Comparison of ENCODE assay signal across 8 cellular contexts in the genomic region with DNA sequence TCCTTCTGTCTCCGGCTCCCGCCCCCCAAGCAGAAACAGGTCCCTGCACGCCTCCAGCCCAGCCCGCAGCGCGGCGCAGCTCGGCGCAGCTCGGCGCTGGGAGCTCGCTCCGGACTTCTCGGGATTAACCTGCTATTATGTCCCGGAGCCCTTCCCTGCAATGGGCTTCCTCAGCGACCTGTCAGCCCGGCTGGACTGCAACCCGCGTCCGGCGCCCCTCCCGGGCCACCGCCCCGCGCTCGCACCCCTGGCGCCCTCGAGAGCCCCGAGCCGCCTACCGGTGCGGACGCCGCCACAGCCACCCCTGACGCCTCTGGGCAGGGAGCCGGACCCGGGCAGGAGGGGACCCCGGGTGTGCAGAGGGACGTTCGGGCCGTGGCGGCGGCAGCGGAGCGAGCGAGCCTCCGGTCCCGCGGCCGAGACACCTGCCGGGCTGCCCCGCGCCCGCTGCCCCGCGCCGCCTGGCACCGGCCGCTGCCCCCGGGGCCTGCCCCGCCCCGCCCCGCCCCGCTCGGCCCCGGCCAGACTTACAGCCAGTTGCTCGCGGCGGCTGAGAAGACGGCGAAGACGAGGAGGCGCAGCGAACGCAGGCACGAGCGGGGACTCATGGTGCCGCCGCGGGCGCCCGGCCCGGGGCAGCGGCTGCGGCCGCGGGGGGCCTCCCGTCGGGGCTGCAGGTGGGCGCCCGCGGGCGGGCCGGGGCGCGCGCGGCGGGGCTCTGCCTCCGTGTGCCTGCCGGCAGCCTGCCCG. TPM values are rescaled to one million over a fixed set of nuclear protein-coding genes. Genes with fewer than 3 reads are reported as not detected.
DNase-seq lines count a peak whose midpoint lies in the region; ATAC-seq and TF ChIP-seq lines count a peak whose summit lies in the region.

No MANE protein-coding gene starts in this region.

- TF ChIP-seq CTCF in left ventricle myocardium inferior (IDR thresholded peaks at IDR 0.05; ENCODE audit: borderline replicate concordance): no peak
- TF ChIP-seq CTCF in retinal pigment epithelial cell (conservative IDR thresholded peaks at IDR 0.05; ENCODE audit: low read depth, low read length): peak; percentile 1

- peaks cover 6% of the 10 kb centered on the region for H3K4me1 Mint-ChIP-seq in activated CD4-positive, alpha-beta memory T cell treated with anti-CD3 and anti-CD28 coated beads, Interleukin-2, amount 10 ng/mL, durations not matched to agents 7 days and 5 days

- intact Hi-C loops in left ventricle myocardium inferior (cut with micrococcal nuclease): no loop called here

- in situ Hi-C loops in GM23248 (cut with MboI): no loop called here

- H3K36me3 ChIP-seq in GM23248 (ENCODE audit: low read depth) (no peaks in the 10 kb centered on the region), left ventricle myocardium inferior (no peaks in the 10 kb centered on the region)

- no peaks in the 10 kb centered on the region for H3F3A ChIP-seq in GM23248 (ENCODE audit: insufficient read depth)

- H3K27ac ChIP-seq in GM23248 (no peak overlapping the region), left ventricle myocardium inferior (replicated peaks) (no peak overlapping the region)

- CTCF ChIA-PET in activated CD4-positive, alpha-beta memory T cell treated with anti-CD3 and anti-CD28 coated beads, Interleukin-2, amount 10 ng/mL, durations not matched to agents 7 days and 5 days (lab: Charles Lee): no interaction called here

- no peaks in the 10 kb centered on the region for H3K9me2 ChIP-seq in GM23248 (ENCODE audit: insufficient read depth)

- H2AFZ ChIP-seq in GM23248: no peak overlapping the region

- no peak for ATAC-seq in HG03039 (IDR thresholded peaks at IDR 0.05; ENCODE audit: unreplicated experiment)

- peak; percentile 40 for DNase-seq in AG08395 (ENCODE audit: low spot score)
- DNase-seq in GM23248: peak; percentile 61
- no peak for DNase-seq in activated CD4-positive, alpha-beta memory T cell treated with anti-CD3 and anti-CD28 coated beads, Interleukin-2, amount 10 ng/mL, durations not matched to agents 7 days and 5 days
- no peak for DNase-seq in left ventricle myocardium inferior
- no peak for DNase-seq in retinal pigment epithelial cell (ENCODE audit: low read depth)
- DNase-seq in HK-2 (ENCODE audit: unreplicated experiment): no peak
- DNase-seq in activated gamma-delta T cell treated with Interleukin-2 at 50 U/mL for 16 hours: no peak

- 2% methylated on average over 44 to 51 of the region's 102 CpGs for WGBS in GM23248 (ENCODE audit: low coverage in 1 of 2, low lambda C conversion rate in 2 of 2, missing lambda C conversion rate in 2 of 2), 2 experiments

- H3K4me2 ChIP-seq in GM23248 (ENCODE audit: unreplicated experiment): peak overlapping the region; percentile 62

- H3K9me3 ChIP-seq in GM23248 (ENCODE audit: low read depth): no peaks in the 10 kb centered on the region
- H3K9me3 ChIP-seq in left ventricle myocardium inferior (replicated peaks): no peaks in the 10 kb centered on the region

- POLR2A ChIA-PET in activated CD4-positive, alpha-beta memory T cell treated with anti-CD3 and anti-CD28 coated beads, Interleukin-2, amount 10 ng/mL, durations not matched to agents 7 days and 5 days (lab: Charles Lee): no interaction called here

- H4K20me1 ChIP-seq in GM23248 (ENCODE audit: insufficient read depth): no peaks in the 10 kb centered on the region

- no peak overlapping the region for H3K9ac ChIP-seq in GM23248

- no peaks in the 10 kb centered on the region for H3K9me3 Mint-ChIP-seq in activated CD4-positive, alpha-beta memory T cell treated with anti-CD3 and anti-CD28 coated beads, Interleukin-2, amount 10 ng/mL, durations not matched to agents 7 days and 5 days

- H3K79me2 ChIP-seq in GM23248 (ENCODE audit: insufficient read depth): no peaks in the 10 kb centered on the region

- H3K27ac Mint-ChIP-seq in activated CD4-positive, alpha-beta memory T cell treated with anti-CD3 and anti-CD28 coated beads, Interleukin-2, amount 10 ng/mL, durations not matched to agents 7 days and 5 days: no peak overlapping the region

- H3K27me3 Mint-ChIP-seq in activated CD4-positive, alpha-beta memory T cell treated with anti-CD3 and anti-CD28 coated beads, Interleukin-2, amount 10 ng/mL, durations not matched to agents 7 days and 5 days: peaks cover 57% of the 10 kb centered on the region

- no peaks in the 10 kb centered on the region for H3K36me3 Mint-ChIP-seq in activated CD4-positive, alpha-beta memory T cell treated with anti-CD3 and anti-CD28 coated beads, Interleukin-2, amount 10 ng/mL, durations not matched to agents 7 days and 5 days (ENCODE audit: low read depth)

- H3K27me3 ChIP-seq in GM23248 (replicated peaks; ENCODE audit: insufficient read depth) (peaks cover 15% of the 10 kb centered on the region; the same call in 1 of the 2 replicates), left ventricle myocardium inferior (ENCODE audit: low read depth) (peaks cover 83% of the 10 kb centered on the region)

- peak overlapping the region; percentile 27 for H3K4me3 Mint-ChIP-seq in activated CD4-positive, alpha-beta memory T cell treated with anti-CD3 and anti-CD28 coated beads, Interleukin-2, amount 10 ng/mL, durations not matched to agents 7 days and 5 days

- no peaks in the 10 kb centered on the region for H3K4me1 ChIP-seq in GM23248 (ENCODE audit: insufficient read depth)
- peaks cover 16% of the 10 kb centered on the region for H3K4me1 ChIP-seq in left ventricle myocardium inferior

- H3K4me3 ChIP-seq in GM23248 (peak overlapping the region; percentile 50), left ventricle myocardium inferior (peak overlapping the region; percentile 67), retinal pigment epithelial cell (ENCODE audit: low read length) (peak overlapping the region; percentile 41)

RNA-seq across cellular contexts. Expression of gene WNT4, which starts 0.4 kb away (rescaled TPM):
- 0.13 and 0.32 TPM in 2 replicates for total RNA-seq in GM23248 (2014; rRNA removed; shearing (Covaris generic))
- 0.05 TPM in 1 of 2 replicates, not detected in the other for polyA plus RNA-seq in GM23248 (2016; fragmentation: Nextera tagmentation; extraction: Ambion mirVana)
- not detected for total RNA-seq in activated CD4-positive, alpha-beta memory T cell treated with anti-CD3 and anti-CD28 coated beads, Interleukin-2, amount 10 ng/mL, durations not matched to agents 7 days and 5 days
- not detected for total RNA-seq in left ventricle myocardium inferior

Comparison
In these comparisons a context has a peak if more than half of its experiments do, and no peak if none do; other contexts are left out.
1. DNase-seq: peak in AG08395 (single experiment) and GM23248 (single experiment); none in activated CD4-positive, alpha-beta memory T cell treated with anti-CD3 and anti-CD28 coated beads, Interleukin-2, amount 10 ng/mL, durations not matched to agents 7 days and 5 days (single experiment), left ventricle myocardium inferior (single experiment), retinal pigment epithelial cell (single experiment), HK-2 (single experiment) and activated gamma-delta T cell treated with Interleukin-2 at 50 U/mL for 16 hours (single experiment).
2. Peak in every context shown above with its lines, with median percentiles within 50 percentile points of each other: H3K4me3 ChIP-seq.